ENCODE assay signal across 17 cellular contexts in the genomic region with DNA sequence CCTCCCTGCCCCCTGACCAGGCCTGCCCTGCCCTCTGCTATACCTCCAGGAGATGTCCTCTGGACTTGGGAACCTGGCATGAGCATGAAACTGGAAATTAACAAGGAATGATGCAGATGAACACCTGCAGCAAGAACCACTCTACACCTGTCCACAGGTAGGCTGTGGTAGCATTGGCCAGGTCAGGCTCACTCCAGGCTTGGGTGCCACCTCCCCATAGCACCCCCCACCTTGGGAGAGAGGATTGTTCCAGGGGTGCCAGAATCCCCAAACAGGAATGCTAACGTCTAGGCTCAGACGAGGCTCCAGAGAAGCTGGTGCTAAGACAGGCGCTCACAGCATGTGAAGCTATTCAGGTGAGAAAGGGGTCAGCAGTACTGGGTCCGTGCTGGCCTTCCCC. TPM values are rescaled to one million over a fixed set of nuclear protein-coding genes. Genes with fewer than 3 reads are reported as not detected.
"Had no signal": no experiment of that assay in that cellular context is flagged by ENCODE, and none has a peak within 500 bp of the region (broad histone marks: within the 10 kb centered on the region; RNA-seq: fewer than 3 reads in every experiment).

No MANE protein-coding gene starts in this region.

RNA-seq across cellular contexts. Expression of gene CFC1, which starts 5.4 kb away (rescaled TPM):
- total RNA-seq: chondrocyte; dermis blood vessel endothelial cell; gastrocnemius medialis; glomerular endothelial cell; left lung; lower leg skin; mammary epithelial cell; myocyte; naive thymus-derived CD8-positive, alpha-beta T cell; occipital lobe; thoracic aorta; tibial nerve; ureter; vagina had no signal
- polyA plus RNA-seq: esophagus; keratinocyte; mammary epithelial cell; naive thymus-derived CD8-positive, alpha-beta T cell had no signal

RNA-seq across cellular contexts. Expression of gene POTEJ, which starts 17.2 kb away (rescaled TPM):
- total RNA-seq: chondrocyte; gastrocnemius medialis; glomerular endothelial cell; left lung; lower leg skin; mammary epithelial cell; myocyte; naive thymus-derived CD8-positive, alpha-beta T cell; occipital lobe; thoracic aorta; tibial nerve; ureter; vagina had no signal
- polyA plus RNA-seq: esophagus; keratinocyte; mammary epithelial cell; naive thymus-derived CD8-positive, alpha-beta T cell; neural cell had no signal
